32 cellular contexts compared by ENCODE assay signal in genomic region chr18:10500038-10500437, GRCh38. TPM values are rescaled to one million over a fixed set of nuclear protein-coding genes. Genes with fewer than 3 reads are reported as not detected.
"Had no signal": no experiment of that assay in that cellular context is flagged by ENCODE, and none has a peak within 500 bp of the region (broad histone marks: within the 10 kb centered on the region; RNA-seq: fewer than 3 reads in every experiment).

No MANE protein-coding gene starts in this region.

- DNase-seq: Karpas-422, KG1, MG63, MM.1S, NCI-H1048, NCI-H1092, NCI-H1092 treated with DMSO at 0.1 percent for 48 hours, NCI-H1105, NCI-H1105 treated with DMSO at 0.1 percent for 48 hours, NCI-H1417, NCI-H1417 treated with DMSO at 0.1 percent for 48 hours, NCI-H1436, NCI-H1436 treated with DMSO at 0.1 percent for 48 hours, NCI-H146, NCI-H1694, NCI-H1694 treated with DMSO at 0.1 percent for 48 hours, NCI-H187, NCI-H187 treated with DMSO at 0.1 percent for 48 hours, NCI-H1930, NCI-H2029, NCI-H2029 treated with DMSO at 0.1 percent for 48 hours, NCI-H2081, NCI-H2081 treated with DMSO at 0.1 percent for 48 hours, NCI-H2171, NCI-H2171 treated with DMSO at 0.1 percent for 48 hours, NCI-H2227 treated with DMSO at 0.1 percent for 48 hours, NCI-H226, NCI-H345, NCI-H446, NCI-H446 treated with DMSO at 0.1 percent for 48 hours, NCI-H510A had no signal

RNA-seq across cellular contexts. Expression of gene APCDD1, which starts 45.6 kb away (rescaled TPM):
- total RNA-seq: NCI-H460 had no signal
